In genomic region chr7:17099083-17099973, GRCh38 we compare ENCODE assay signal across 14 cellular contexts.
DNase-seq lines count a peak whose midpoint lies in the region; ATAC-seq, FAIRE-seq and TF ChIP-seq lines count a peak whose summit lies in the region.
"Had no signal": no experiment of that assay in that cellular context is flagged by ENCODE, and none has a peak within 500 bp of the region (broad histone marks: within the 10 kb centered on the region; RNA-seq: fewer than 3 reads in every experiment).

No MANE protein-coding gene starts in this region.

- peak; percentile 90 for FAIRE-seq in A549 (lab: Jason Lieb, UNC)
- FAIRE-seq: G401.6 had no signal

- peak overlapping the region in 1 of 2 experiments; percentile 24 for H3K18ac ChIP-seq in mesenchymal stem cell (ENCODE audit: low read depth in 1 of 2, low read length in 2 of 2)

- TF ChIP-seq RAD21 in A549 (conservative IDR thresholded peaks at IDR 0.05 in 1 of 2, IDR thresholded peaks at IDR 0.05 in 1 of 2), result peak in 1 of 2 experiments; percentile 77; a peak in 3 of 5 replicates

- ATAC-seq in A549, result peak; percentile 93 to 99
- ATAC-seq: activated CD8-positive, alpha-beta T cell treated with anti-CD3 and anti-CD28 coated beads for 36 hours; GM23338 had no signal

- H4K8ac ChIP-seq in mesenchymal stem cell (ENCODE audit: low read length), result no peak overlapping the region

- WGBS in A549 (ENCODE audit: missing lambda C conversion rate), result 35% methylated on average over 12 of the region's 12 CpGs
- WGBS in mesenchymal stem cell, result 95% methylated on average over 8 of the region's 12 CpGs

- H2AK5ac ChIP-seq in mesenchymal stem cell (ENCODE audit: low read length, severe bottlenecking), result no peak overlapping the region

- no peak overlapping the region for H3K23ac ChIP-seq in mesenchymal stem cell (ENCODE audit: low read length in 2 of 2)

- H3K9ac ChIP-seq in colonic mucosa (ENCODE audit: low read depth in 2 of 2, low read length in 2 of 2), result no peak overlapping the region
- no peak overlapping the region for H3K9ac ChIP-seq in mesenchymal stem cell (ENCODE audit: low read length)

- H3K36me3 ChIP-seq in colonic mucosa (no peaks in the 10 kb centered on the region), mesenchymal stem cell (ENCODE audit: control insufficient read depth in 1 of 2, insufficient read depth in 2 of 2, low read depth in 1 of 2, low read length in 2 of 2) (no peaks in the 10 kb centered on the region)

- H2BK120ac ChIP-seq in mesenchymal stem cell (ENCODE audit: low read depth, low read length), result no peak overlapping the region

- no peak overlapping the region for H2BK12ac ChIP-seq in mesenchymal stem cell (ENCODE audit: low read length in 2 of 2)

- no peaks in the 10 kb centered on the region for H3K79me1 ChIP-seq in mesenchymal stem cell (replicated peaks; ENCODE audit: low read length, poor library complexity, severe bottlenecking)

- H4K91ac ChIP-seq in mesenchymal stem cell (ENCODE audit: low read length), result no peak overlapping the region

- H3K27ac ChIP-seq in A549 (peak overlapping the region; percentile 69 to 81), colonic mucosa (peak overlapping the region; percentile 41), mesenchymal stem cell (ENCODE audit: low read length, poor library complexity, severe bottlenecking) (no peak overlapping the region)

- POLR2A ChIA-PET in A549 (lab: Yijun Ruan, JAX), result interaction anchor here (0.7 to 1.6 kb wide), 6 partner anchors 16 to 581 kb away, joined by 3 to 6 read pairs (median 5); partner anchors contain the start of gene AHR

- no peak overlapping the region for H2BK15ac ChIP-seq in mesenchymal stem cell (ENCODE audit: low read depth, poor library complexity, severe bottlenecking)

- H3K9me3 ChIP-seq in A549, result peaks cover 7% of the 10 kb centered on the region; the same call in 1 of the 3 replicates
- H3K9me3 ChIP-seq in colonic mucosa, result no peaks in the 10 kb centered on the region
- H3K9me3 ChIP-seq in mesenchymal stem cell (ENCODE audit: control insufficient read depth, low read length), result no peaks in the 10 kb centered on the region

- H3K4me1 ChIP-seq in A549 (peaks cover 30% of the 10 kb centered on the region), colonic mucosa (no peaks in the 10 kb centered on the region), mesenchymal stem cell (ENCODE audit: control insufficient read depth, insufficient read depth, low read depth, low read length) (no peaks in the 10 kb centered on the region)

- H2BK5ac ChIP-seq in mesenchymal stem cell (ENCODE audit: low read depth, low read length, poor library complexity, severe bottlenecking), result no peak overlapping the region

- H3K14ac ChIP-seq in mesenchymal stem cell (ENCODE audit: low read length in 2 of 2), result no peak overlapping the region

- peak; percentile 50 to 93 for DNase-seq in A549 (ENCODE audit: low read depth in 1 of 2, low spot score in 1 of 2)
- peak; percentile 98 for DNase-seq in M059J (ENCODE audit: low read depth)
- peak; percentile 79 for DNase-seq in colonic mucosa
- DNase-seq in mesenchymal stem cell, result peak; percentile 56
- DNase-seq in AG08395 (ENCODE audit: low spot score), result no peak
- no peak for DNase-seq in activated T-cell treated with anti-CD3 and anti-CD28 coated beads for 4 hours
- DNase-seq in NCI-H446 (lab: John Stamatoyannopoulos, UW), result no peak
- no peak for DNase-seq in amygdala (lab: John Stamatoyannopoulos, UW)
- DNase-seq: activated CD8-positive, alpha-beta T cell treated with anti-CD3 and anti-CD28 coated beads for 36 hours; activated naive CD8-positive, alpha-beta T cell treated with anti-CD3 and anti-CD28 coated beads for 36 hours; NCI-H774; posterior cingulate gyrus had no signal

- intact Hi-C loops in colonic mucosa (cut with DNase I), result no loop called here

- TF ChIP-seq CTCF in A549 (IDR thresholded peaks at IDR 0.05) (no peak), colonic mucosa (IDR thresholded peaks at IDR 0.05) (no peak)

- CTCF ChIA-PET in A549 (lab: Yijun Ruan, JAX), result interaction anchor here (1.6 kb wide), 1 partner anchor 116 kb away, joined by 5 read pairs; no protein-coding TSS in a partner anchor

- H3K4me2 ChIP-seq in A549 (peak overlapping the region; percentile 62), mesenchymal stem cell (ENCODE audit: low read length, poor library complexity, severe bottlenecking) (no peak overlapping the region)
- H3K4me2 ChIP-seq: GM23338 had no signal

- no peak overlapping the region for H3K4me3 ChIP-seq in A549
- H3K4me3 ChIP-seq in colonic mucosa, result no peak overlapping the region
- H3K4me3 ChIP-seq in mesenchymal stem cell (ENCODE audit: insufficient read depth in 1 of 2, low read depth in 1 of 2, low read length in 2 of 2), result no peak overlapping the region
- H3K4me3 ChIP-seq: GM23338 had no signal

- H3K4ac ChIP-seq in mesenchymal stem cell (ENCODE audit: low read depth in 1 of 2, low read length in 2 of 2), result no peak overlapping the region

- TF ChIP-seq POLR2A in A549 (IDR thresholded peaks at IDR 0.05; ENCODE audit: low read length), result no peak

- TF ChIP-seq EP300 in A549 (IDR thresholded peaks at IDR 0.05), result peak; percentile 92 to 97

- H2AFZ ChIP-seq in mesenchymal stem cell (ENCODE audit: low read depth, low read length), result no peak overlapping the region
- H2AFZ ChIP-seq: GM23338 had no signal

- H3K27me3 ChIP-seq in colonic mucosa, result no peaks in the 10 kb centered on the region
- H3K27me3 ChIP-seq in mesenchymal stem cell (ENCODE audit: control insufficient read depth in 1 of 2, insufficient read depth in 1 of 2, low read length in 2 of 2), result no peaks in the 10 kb centered on the region

TF ChIP-seq in A549, 52 proteins besides CTCF, POLR2A, EP300 and RAD21 (continues in another document):
- TF ChIP-seq POLR2AphosphoS2 (conservative IDR thresholded peaks at IDR 0.05; ENCODE audit: low read length) (no peak), CHD4 (IDR thresholded peaks at IDR 0.05; ENCODE audit: borderline replicate concordance) (no peak), HEYL (CRISPR knock-in tag; IDR thresholded peaks at IDR 0.05) (no peak), EHMT2 (IDR thresholded peaks at IDR 0.05; ENCODE audit: low read depth) (no peak), ESRRA (IDR thresholded peaks at IDR 0.05; ENCODE audit: borderline replicate concordance, low read length) (peak; percentile 96), RARB (CRISPR knock-in tag; IDR thresholded peaks at IDR 0.05) (no peak), CBX8 (IDR thresholded peaks at IDR 0.05) (no peak), KDM1A (IDR thresholded peaks at IDR 0.05; ENCODE audit: low read depth) (no peak), HOXB13 (CRISPR knock-in tag; IDR thresholded peaks at IDR 0.05; ENCODE audit: low read depth) (peak; percentile 70; the same call in 1 of the 2 replicates), SMC3 (IDR thresholded peaks at IDR 0.05) (peak; percentile 83), SREBF2 (IDR thresholded peaks at IDR 0.05) (no peak), JUN (IDR thresholded peaks at IDR 0.05) (peak; percentile 96 to 99), MAFK (IDR thresholded peaks at IDR 0.05; ENCODE audit: partially characterized antibody) (no peak), REST (IDR thresholded peaks at IDR 0.05) (no peak), BHLHE40 (IDR thresholded peaks at IDR 0.05; ENCODE audit: low read depth, low read length) (peak; percentile 57; the same call in 1 of the 2 replicates), KDM5A (IDR thresholded peaks at IDR 0.05) (no peak), MYC (IDR thresholded peaks at IDR 0.05; ENCODE audit: borderline replicate concordance, low read length) (peak; percentile 28; the same call in 1 of the 2 replicates), MAX (IDR thresholded peaks at IDR 0.05) (peak; percentile 92), EHF (CRISPR knock-in tag; IDR thresholded peaks at IDR 0.05) (0 out of 2 replicates have a peak, but pooled peaks have one; percentile 75), NPAS2 (CRISPR knock-in tag; IDR thresholded peaks at IDR 0.05; ENCODE audit: borderline replicate concordance) (no peak), TFCP2L1 (CRISPR knock-in tag; IDR thresholded peaks at IDR 0.05) (no peak), RFX5 (IDR thresholded peaks at IDR 0.05) (no peak)
- TF ChIP-seq, protein P1, sequence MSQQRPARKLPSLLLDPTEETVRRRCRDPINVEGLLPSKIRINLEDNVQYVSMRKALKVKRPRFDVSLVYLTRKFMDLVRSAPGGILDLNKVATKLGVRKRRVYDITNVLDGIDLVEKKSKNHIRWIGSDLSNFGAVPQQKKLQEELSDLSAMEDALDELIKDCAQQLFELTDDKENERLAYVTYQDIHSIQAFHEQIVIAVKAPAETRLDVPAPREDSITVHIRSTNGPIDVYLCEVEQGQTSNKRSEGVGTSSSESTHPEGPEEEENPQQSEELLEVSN (IDR thresholded peaks at IDR 0.05; ENCODE audit: borderline replicate concordance, low read depth), result peak; percentile 71

Comparison
In these comparisons a context has a peak if more than half of its experiments do, and no peak if none do; other contexts are left out.
1. DNase-seq: peak in A549 (2 of 2), M059J (single experiment), colonic mucosa (single experiment) and mesenchymal stem cell (single experiment); none in AG08395 (single experiment), activated T-cell treated with anti-CD3 and anti-CD28 coated beads for 4 hours (single experiment), NCI-H446 (0 of 2) and amygdala (0 of 56).